In genomic region chrX:33457102-33457501, GRCh38 we compare ENCODE assay signal across 8 cellular contexts.
"Had no signal": no experiment of that assay in that cellular context is flagged by ENCODE, and none has a peak within 500 bp of the region (broad histone marks: within the 10 kb centered on the region; RNA-seq: fewer than 3 reads in every experiment).

No MANE protein-coding gene starts in this region.

- H3K36me3 Mint-ChIP-seq: IgD-negative memory B cell had no signal

- H3K27me3 Mint-ChIP-seq: IgD-negative memory B cell had no signal

- H3K9ac ChIP-seq: KMS-11 had no signal

- H3K27ac Mint-ChIP-seq: IgD-negative memory B cell had no signal

- H3K4me3 ChIP-seq: K562 had no signal

- H3K4me3 Mint-ChIP-seq: IgD-negative memory B cell had no signal

- H3K4me2 ChIP-seq: KMS-11 had no signal

- H3K27ac ChIP-seq: HL-60, KMS-11 had no signal

- ATAC-seq: HepG2, K562 had no signal

- DNase-seq: IMR-90, KBM-7, KG1 had no signal
